12 cellular contexts compared by ENCODE assay signal in the genomic region with DNA sequence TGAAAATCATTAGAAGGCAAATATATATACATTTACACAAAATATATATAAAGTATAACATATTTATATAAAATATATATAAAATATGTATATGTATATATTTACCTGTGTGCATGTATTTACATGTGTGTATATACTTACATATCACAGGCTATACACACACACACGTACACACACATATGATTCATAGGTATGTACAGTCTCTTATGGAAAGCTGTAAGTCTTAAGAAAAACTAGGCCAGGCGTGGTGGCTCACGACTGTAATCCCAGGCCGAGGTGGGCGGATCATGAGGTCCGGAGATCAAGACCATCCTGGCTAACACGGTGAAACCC. TPM values are rescaled to one million over a fixed set of nuclear protein-coding genes. Genes with fewer than 3 reads are reported as not detected.
A peak's percentile ranks its signal among the peaks of the same experiment; 100 is the strongest.
DNase-seq lines count a peak whose midpoint lies in the region; ATAC-seq, FAIRE-seq and TF ChIP-seq lines count a peak whose summit lies in the region.
"Had no signal": no experiment of that assay in that cellular context is flagged by ENCODE, and none has a peak within 500 bp of the region (broad histone marks: within the 10 kb centered on the region; RNA-seq: fewer than 3 reads in every experiment).

No MANE protein-coding gene starts in this region.

- H3K9me2 ChIP-seq in HCT116 (ENCODE audit: insufficient read depth), result no peaks in the 10 kb centered on the region

- POLR2A ChIA-PET in HCT116 (lab: Charles Lee), result interaction anchor here (0.7 to 2.4 kb wide), 6 partner anchors 13 to 121 kb away, joined by 3 to 24 read pairs (median 3); a partner anchor contains a TSS
- POLR2A ChIA-PET in naive thymus-derived CD8-positive, alpha-beta T cell (lab: Charles Lee), result interaction anchor here (0.6 to 8.4 kb wide), 7 partner anchors 14 to 275 kb away, joined by 3 to 130 read pairs (median 5); a partner anchor contains a TSS

- H3K36me3 Mint-ChIP-seq in naive thymus-derived CD8-positive, alpha-beta T cell, result peaks cover 6 to 8% (median 7%) of the 10 kb centered on the region in 3 donors

- peak overlapping the region; percentile 95 to 99 (median 98) for H3K27ac Mint-ChIP-seq in naive thymus-derived CD8-positive, alpha-beta T cell

- DNase-seq in HCT116 (ENCODE audit: low read depth, low spot score) (no peak), brain microvascular endothelial cell (no peak), cerebellar nuclear complex (lab: John Stamatoyannopoulos, UW) (no peak), ovary (no peak), NCI-H82 (lab: John Stamatoyannopoulos, UW) (no peak)
- DNase-seq in naive thymus-derived CD8-positive, alpha-beta T cell, result no peak
- DNase-seq: NCI-H2107, right lobe of liver, SIG-M5 had no signal

- no peak for TF ChIP-seq RAD21 in HCT116 (IDR thresholded peaks at IDR 0.05; ENCODE audit: low read depth)

- peaks cover 7% of the 10 kb centered on the region; the same call in 1 of the 2 replicates for H3K79me2 ChIP-seq in HCT116 (ENCODE audit: insufficient read depth, low read length)

- ATAC-seq in HCT116 (no peak), HG02588 (IDR thresholded peaks at IDR 0.05; ENCODE audit: unreplicated experiment) (no peak)
- no peak for ATAC-seq in naive thymus-derived CD8-positive, alpha-beta T cell

- H3K4me3 ChIP-seq in HCT116 (replicated peaks in 1 of 2; ENCODE audit: low read depth in 1 of 2, low read length in 2 of 2), result no peak overlapping the region
- H3K4me3 ChIP-seq in brain microvascular endothelial cell (ENCODE audit: low read depth, low read length), result no peak overlapping the region
- H3K4me3 ChIP-seq in ovary, result no peak overlapping the region
- H3K4me3 ChIP-seq: right lobe of liver had no signal

- peak overlapping the region; percentile 63 for H3K4me2 ChIP-seq in HCT116 (ENCODE audit: low read length)

- H3K27ac ChIP-seq in HCT116 (ENCODE audit: low read depth, low read length) (peak overlapping the region; percentile 88), brain microvascular endothelial cell (peak overlapping the region; percentile 63), ovary (no peak overlapping the region)

- H3K36me3 ChIP-seq in HCT116 (ENCODE audit: control insufficient read depth in 1 of 2, insufficient read depth in 2 of 2, low read length in 2 of 2) (no peaks in the 10 kb centered on the region), brain microvascular endothelial cell (replicated peaks) (no peaks in the 10 kb centered on the region), ovary (no peaks in the 10 kb centered on the region)
- H3K36me3 ChIP-seq: right lobe of liver had no signal

- peak; percentile 62 for FAIRE-seq in A204.1 (lab: Jason Lieb, UNC)
- FAIRE-seq: endometrium had no signal

- no TSS peak for BruUV-seq in HCT116 (replicated peaks; lab: Mats Ljungman, UMichigan)

- H3K27me3 ChIP-seq in HCT116 (ENCODE audit: insufficient read depth, low read length) (no peaks in the 10 kb centered on the region), brain microvascular endothelial cell (replicated peaks) (no peaks in the 10 kb centered on the region), ovary (no peaks in the 10 kb centered on the region)
- H3K27me3 ChIP-seq: right lobe of liver had no signal

- in situ Hi-C loops in brain microvascular endothelial cell (cut with HindIII; ENCODE audit: low pct_ligation_motif_present, low sequenced_read_pairs), result no loop called here

- intact Hi-C loops in HCT116 (cut with micrococcal nuclease) (no loop called here), ovary (cut with DNase I) (loop anchor here in 1 of 4 donors (10.0 kb wide), 1 partner anchor 573 kb away; no protein-coding TSS in a partner anchor)

- H3K27me3 Mint-ChIP-seq in naive thymus-derived CD8-positive, alpha-beta T cell, result no peaks in the 10 kb centered on the region

- no peaks in the 10 kb centered on the region for H3K9me3 ChIP-seq in HCT116 (ENCODE audit: control insufficient read depth in 1 of 2, insufficient read depth in 1 of 2, low read depth in 1 of 2, low read length in 2 of 2)
- no peaks in the 10 kb centered on the region for H3K9me3 ChIP-seq in ovary
- H3K9me3 ChIP-seq: right lobe of liver had no signal

- H4K20me1 ChIP-seq in HCT116 (ENCODE audit: insufficient read depth), result no peaks in the 10 kb centered on the region

- RAD21 ChIA-PET in HCT116 (lab: Charles Lee; ENCODE audit: low non-redundant PET in 1 of 2, low total read pairs in 2 of 2, uncharacterized antibody in 2 of 2, unreplicated experiment in 2 of 2), result interaction anchor here (0.7 to 1.4 kb wide), 3 partner anchors 36 to 720 kb away, joined by 3 to 6 read pairs (median 5); no protein-coding TSS in a partner anchor

- TF ChIP-seq POLR2A in HCT116 (IDR thresholded peaks at IDR 0.05; ENCODE audit: borderline replicate concordance, extremely low read depth, insufficient read depth, insufficient read length), result no peak
- TF ChIP-seq POLR2A in ovary (IDR thresholded peaks at IDR 0.05), result no peak

- TF ChIP-seq CTCF in HCT116 (IDR thresholded peaks at IDR 0.05 in 2 of 3, conservative IDR thresholded peaks at IDR 0.05 in 1 of 3; ENCODE audit: borderline replicate concordance in 1 of 3, insufficient read depth in 1 of 3, low read depth in 2 of 3, low read length in 2 of 3) (no peak), brain microvascular endothelial cell (IDR thresholded peaks at IDR 0.05; ENCODE audit: low read depth, low read length, missing control alignments) (no peak), ovary (IDR thresholded peaks at IDR 0.05) (no peak)

- peak overlapping the region; percentile 68 to 88 (median 77) for H3K4me3 Mint-ChIP-seq in naive thymus-derived CD8-positive, alpha-beta T cell

- H3K9me3 Mint-ChIP-seq in naive thymus-derived CD8-positive, alpha-beta T cell, result no peaks in the 10 kb centered on the region

- WGBS in ovary, 3 donors, result 88 to 95% (median 94%) methylated on average over 7 of the region's 7 CpGs

- H2AFZ ChIP-seq in HCT116 (ENCODE audit: low read depth, low read length, poor library complexity, severe bottlenecking), result no peak overlapping the region

- H3K4me1 ChIP-seq in HCT116 (ENCODE audit: control insufficient read depth in 1 of 2, insufficient read depth in 2 of 2, low read length in 2 of 2) (peaks cover 39 to 51% of the 10 kb centered on the region in 2 experiments), ovary (ENCODE audit: insufficient read depth) (peaks cover 5% of the 10 kb centered on the region)

- peak overlapping the region; percentile 35 for H3K9ac ChIP-seq in HCT116 (ENCODE audit: low read length)

- CTCF ChIA-PET in HCT116 (lab: Charles Lee), result interaction anchor here (1.0 kb wide), 1 partner anchor 38 kb away, joined by 3 read pairs; no protein-coding TSS in a partner anchor

- peaks cover 46 to 83% (median 77%) of the 10 kb centered on the region in 4 donors for H3K4me1 Mint-ChIP-seq in naive thymus-derived CD8-positive, alpha-beta T cell

- no peak for TF ChIP-seq EP300 in ovary (IDR thresholded peaks at IDR 0.05)

TF ChIP-seq in HCT116, 20 proteins besides CTCF, POLR2A, EP300 and RAD21:
- no peak for TF ChIP-seq CEBPB (IDR thresholded peaks at IDR 0.05; ENCODE audit: low read depth)
- TF ChIP-seq ELF1 (IDR thresholded peaks at IDR 0.05; ENCODE audit: borderline replicate concordance, low read depth), result no peak
- TF ChIP-seq JUND (IDR thresholded peaks at IDR 0.05), result no peak
- TF ChIP-seq ZNF274 (IDR thresholded peaks at IDR 0.05; ENCODE audit: low read depth, low read length), result no peak
- TF ChIP-seq YY1 (IDR thresholded peaks at IDR 0.05; ENCODE audit: extremely low read depth, insufficient replicate concordance, low read depth, low read length), result no peak
- no peak for TF ChIP-seq EZH2 (IDR thresholded peaks at IDR 0.05)
- no peak for TF ChIP-seq CBX3 (IDR thresholded peaks at IDR 0.05; ENCODE audit: low read depth)
- TF ChIP-seq SRF (IDR thresholded peaks at IDR 0.05; ENCODE audit: low read depth), result no peak
- no peak for TF ChIP-seq FOSL1 (IDR thresholded peaks at IDR 0.05; ENCODE audit: low read depth)

RNA-seq across cellular contexts. Expression of a gene that starts 14.7 kb away (rescaled TPM):
- 24.1 TPM for total RNA-seq in HCT116 (2021; ENCODE audit: unreplicated experiment)
- polyA plus RNA-seq in HCT116 (2012), result 20.4 and 20.6 TPM in 2 replicates
- 10 to 100 TPM; 65.2 to 71.1 TPM for total RNA-seq in naive thymus-derived CD8-positive, alpha-beta T cell
- 10 to 100 TPM in 1 of 3 donors, 1 to 10 TPM in 2; 2.5 to 11.6 (median 7.4) TPM for polyA plus RNA-seq in naive thymus-derived CD8-positive, alpha-beta T cell
- total RNA-seq in ovary, result 10 to 100 TPM; 25.6 to 62.5 (median 50.4) TPM
- 10 to 100 TPM; 33.4 to 39.7 TPM for polyA plus RNA-seq in ovary

RNA-seq across cellular contexts. Expression of a gene that starts 15.1 kb away (rescaled TPM):
- total RNA-seq in HCT116 (2021; ENCODE audit: unreplicated experiment) (2.4 TPM), ovary (10 to 100 TPM in 1 of 7 donors, 1 to 10 TPM in 6; 3.6 to 35.3 (median 6.0) TPM)
- polyA plus RNA-seq in HCT116 (2012), result 1.6 TPM in 2 replicates
- total RNA-seq in naive thymus-derived CD8-positive, alpha-beta T cell, result 1 to 10 TPM; 1.1 to 1.7 TPM
- under 1 TPM in 2 of 3 donors, not detected in 1; 0.31 to 0.91 TPM for polyA plus RNA-seq in naive thymus-derived CD8-positive, alpha-beta T cell
- 1 to 10 TPM; 4.6 to 8.5 TPM for polyA plus RNA-seq in ovary

Comparison
In these comparisons a context has a peak if more than half of its experiments do, and no peak if none do; other contexts are left out.
1. H3K27ac ChIP-seq: peak in HCT116 (single experiment) and brain microvascular endothelial cell (single experiment); none in ovary (0 of 2).